ENCODE assay signal across 8 cellular contexts in the genomic region with DNA sequence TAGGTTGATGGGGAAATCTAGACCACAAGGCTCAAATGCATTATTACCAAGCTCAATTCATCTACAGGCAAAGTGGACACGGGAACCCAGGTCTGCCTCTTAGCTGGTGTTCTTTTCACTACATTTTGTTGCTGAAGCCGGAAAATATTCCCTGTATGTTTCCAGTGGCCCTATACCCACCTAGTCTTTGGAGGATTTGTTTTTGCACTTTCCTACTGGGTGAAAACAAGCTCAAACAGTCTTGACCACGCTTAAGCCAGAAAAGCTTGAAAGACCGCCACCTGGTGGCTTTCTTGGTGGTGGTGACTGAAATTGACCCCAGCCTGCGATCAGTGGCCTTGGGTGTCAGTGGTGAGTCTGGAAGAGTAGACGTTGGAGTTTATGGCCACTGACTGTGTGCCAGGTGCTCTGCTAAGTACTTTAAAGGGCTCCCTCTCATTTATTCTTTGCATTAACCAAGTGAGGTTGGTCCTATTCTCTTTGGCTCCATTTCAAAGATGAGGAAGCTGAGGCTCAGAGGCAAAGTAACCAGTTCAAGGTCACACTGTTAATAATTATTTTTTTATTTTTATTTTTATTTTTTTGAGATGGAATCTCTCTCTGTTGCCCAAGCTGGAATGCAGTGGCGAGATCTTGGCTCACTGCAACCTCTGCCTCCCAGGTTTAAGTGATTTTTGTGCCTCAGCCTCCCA. TPM values are rescaled to one million over a fixed set of nuclear protein-coding genes. Genes with fewer than 3 reads are reported as not detected.
DNase-seq lines count a peak whose midpoint lies in the region; ATAC-seq, FAIRE-seq and TF ChIP-seq lines count a peak whose summit lies in the region.

No MANE protein-coding gene starts in this region.

- POLR2A ChIA-PET in CD4-positive, alpha-beta T cell (lab: Charles Lee), result interaction anchor here (0.5 to 1.2 kb wide), 2 partner anchors 23 to 127 kb away, joined by 4 read pairs; no protein-coding TSS in a partner anchor

- H3K18ac ChIP-seq in trophoblast cell (ENCODE audit: low read length), result no peak overlapping the region

- H3K79me2 ChIP-seq in GM23248 (ENCODE audit: insufficient read depth), result no peaks in the 10 kb centered on the region
- no peaks in the 10 kb centered on the region for H3K79me2 ChIP-seq in trophoblast cell (ENCODE audit: control insufficient read depth, insufficient read depth, low read length, poor library complexity)

- no peak overlapping the region for H2BK5ac ChIP-seq in trophoblast cell (ENCODE audit: low read depth, low read length, poor library complexity)

- peak; percentile 44 for TF ChIP-seq CTCF in CD4-positive, alpha-beta T cell (IDR thresholded peaks at IDR 0.05)

- H3K4me3 Mint-ChIP-seq in CD4-positive, alpha-beta T cell, result no peak overlapping the region
- no peak overlapping the region for H3K4me3 Mint-ChIP-seq in activated T-helper 1 cell treated with anti-CD3 and anti-CD28 coated beads, Interleukin-12 subunit alpha, Interleukin-12 subunit beta, Interleukin-2, Interleukin-4 antibody, amounts not matched to agents 30 ng/mL and 10 ng/mL and 1 ng/mL, durations not matched to agents 14 hours and 24 hours and 36 hours

- H2BK12ac ChIP-seq in trophoblast cell (ENCODE audit: low read length), result no peak overlapping the region

- CTCF ChIA-PET in CD4-positive, alpha-beta T cell (lab: Charles Lee), result interaction anchor here (1.0 to 2.9 kb wide), 2 partner anchors 123 to 127 kb away, joined by 3 to 14 read pairs; no protein-coding TSS in a partner anchor

- H3K36me3 ChIP-seq in GM23248 (ENCODE audit: low read depth) (no peaks in the 10 kb centered on the region), trophoblast cell (ENCODE audit: control insufficient read depth in 1 of 2, insufficient read depth in 2 of 2, low read length in 2 of 2) (no peaks in the 10 kb centered on the region)

- H3K27ac Mint-ChIP-seq in CD4-positive, alpha-beta T cell, result no peak overlapping the region
- H3K27ac Mint-ChIP-seq in activated T-helper 1 cell treated with anti-CD3 and anti-CD28 coated beads, Interleukin-12 subunit alpha, Interleukin-12 subunit beta, Interleukin-2, Interleukin-4 antibody, amounts not matched to agents 30 ng/mL and 10 ng/mL and 1 ng/mL, durations not matched to agents 14 hours and 24 hours and 36 hours, result no peak overlapping the region

- intact Hi-C loops in CD4-positive, alpha-beta T cell (cut with DNase I, micrococcal nuclease), result loop anchor here (2.0 to 10.0 kb wide), 4 partner anchors 127 to 367 kb away; no protein-coding TSS in a partner anchor
- intact Hi-C loops in activated T-helper 1 cell treated with anti-CD3 and anti-CD28 coated beads, Interleukin-12 subunit alpha, Interleukin-12 subunit beta, Interleukin-2, Interleukin-4 antibody, amounts not matched to agents 30 ng/mL and 10 ng/mL and 1 ng/mL, durations not matched to agents 14 hours and 24 hours and 36 hours (cut with micrococcal nuclease), result loop anchor here (1.0 to 10.0 kb wide), 2 partner anchors 127 to 247 kb away; no protein-coding TSS in a partner anchor

- H2BK120ac ChIP-seq in trophoblast cell (ENCODE audit: insufficient read depth, low read length, poor library complexity), result no peak overlapping the region

- H3K27me3 ChIP-seq in CD4-positive, alpha-beta T cell (ENCODE audit: control insufficient read depth, insufficient read depth, low read length), result peaks cover 60% of the 10 kb centered on the region
- H3K27me3 ChIP-seq in GM23248 (replicated peaks; ENCODE audit: insufficient read depth) (peaks cover 52% of the 10 kb centered on the region), trophoblast cell (ENCODE audit: insufficient read depth, low read length) (peaks cover 4% of the 10 kb centered on the region)

- no peak overlapping the region for H3K4ac ChIP-seq in trophoblast cell (ENCODE audit: low read depth, low read length)

- H4K20me1 ChIP-seq in GM23248 (ENCODE audit: insufficient read depth), result no peaks in the 10 kb centered on the region

- no peaks in the 10 kb centered on the region for H3F3A ChIP-seq in GM23248 (ENCODE audit: insufficient read depth)

- H3K4me1 Mint-ChIP-seq in CD4-positive, alpha-beta T cell (ENCODE audit: low read depth), result no peaks in the 10 kb centered on the region
- H3K4me1 Mint-ChIP-seq in activated T-helper 1 cell treated with anti-CD3 and anti-CD28 coated beads, Interleukin-12 subunit alpha, Interleukin-12 subunit beta, Interleukin-2, Interleukin-4 antibody, amounts not matched to agents 30 ng/mL and 10 ng/mL and 1 ng/mL, durations not matched to agents 14 hours and 24 hours and 36 hours (ENCODE audit: low read depth), result no peaks in the 10 kb centered on the region

- no peak for FAIRE-seq in frontal cortex (lab: Jason Lieb, UNC)

- peak in 6 of 10 experiments; percentile 4 to 40 (median 16) for DNase-seq in CD4-positive, alpha-beta T cell
- DNase-seq in GM23248 (peak; percentile 73), NCI-H82 (lab: John Stamatoyannopoulos, UW) (peak; percentile 80), frontal cortex (ENCODE audit: low spot score in 2 of 2) (peak; percentile 47 to 52), trophoblast cell (peak; percentile 63 to 85)
- peak; percentile 20 for DNase-seq in activated T-helper 1 cell treated with anti-CD3 and anti-CD28 coated beads, Interleukin-12 subunit alpha, Interleukin-12 subunit beta, Interleukin-2, Interleukin-4 antibody, amounts not matched to agents 30 ng/mL and 10 ng/mL and 1 ng/mL, durations not matched to agents 14 hours and 24 hours and 36 hours (ENCODE audit: low spot score)

- no peaks in the 10 kb centered on the region for H3K9me2 ChIP-seq in GM23248 (ENCODE audit: insufficient read depth)

- H2AK5ac ChIP-seq in trophoblast cell (ENCODE audit: low read length), result no peak overlapping the region

- H3K9me3 Mint-ChIP-seq in CD4-positive, alpha-beta T cell, result no peaks in the 10 kb centered on the region
- H3K9me3 Mint-ChIP-seq in activated T-helper 1 cell treated with anti-CD3 and anti-CD28 coated beads, Interleukin-12 subunit alpha, Interleukin-12 subunit beta, Interleukin-2, Interleukin-4 antibody, amounts not matched to agents 30 ng/mL and 10 ng/mL and 1 ng/mL, durations not matched to agents 14 hours and 24 hours and 36 hours, result no peaks in the 10 kb centered on the region

- H3K23ac ChIP-seq in trophoblast cell (ENCODE audit: low read length), result no peak overlapping the region

- H4K8ac ChIP-seq in trophoblast cell (ENCODE audit: low read depth, low read length), result no peak overlapping the region

- H3K79me1 ChIP-seq in trophoblast cell (ENCODE audit: low read length), result no peaks in the 10 kb centered on the region

- in situ Hi-C loops in GM23248 (cut with MboI), result loop anchor here (10.0 to 25.0 kb wide), 2 partner anchors 127 to 254 kb away; no protein-coding TSS in a partner anchor

- no peak for ATAC-seq in CD4-positive, alpha-beta T cell (ENCODE audit: poor library complexity)
- ATAC-seq in HG03280 (IDR thresholded peaks at IDR 0.05; ENCODE audit: unreplicated experiment) (no peak), GM21786 (IDR thresholded peaks at IDR 0.05; ENCODE audit: unreplicated experiment) (no peak)

- no peak overlapping the region for H3K14ac ChIP-seq in trophoblast cell (ENCODE audit: low read length)

- H2AFZ ChIP-seq in GM23248 (no peak overlapping the region), trophoblast cell (ENCODE audit: insufficient read depth, low read length, poor library complexity) (no peak overlapping the region)

- H3K9ac ChIP-seq in GM23248, result no peak overlapping the region
- H3K9ac ChIP-seq in trophoblast cell (ENCODE audit: low read length), result no peak overlapping the region

- no peak overlapping the region for H4K12ac ChIP-seq in trophoblast cell (ENCODE audit: low read depth, low read length)

- H3K4me3 ChIP-seq in GM23248, result no peak overlapping the region
- H3K4me3 ChIP-seq in trophoblast cell (ENCODE audit: low read depth, low read length), result no peak overlapping the region

- H4K91ac ChIP-seq in trophoblast cell (ENCODE audit: low read depth, low read length), result no peak overlapping the region

- H3K36me3 Mint-ChIP-seq in CD4-positive, alpha-beta T cell (ENCODE audit: low read depth), result no peaks in the 10 kb centered on the region
- no peaks in the 10 kb centered on the region for H3K36me3 Mint-ChIP-seq in activated T-helper 1 cell treated with anti-CD3 and anti-CD28 coated beads, Interleukin-12 subunit alpha, Interleukin-12 subunit beta, Interleukin-2, Interleukin-4 antibody, amounts not matched to agents 30 ng/mL and 10 ng/mL and 1 ng/mL, durations not matched to agents 14 hours and 24 hours and 36 hours (ENCODE audit: low read depth)

- no peaks in the 10 kb centered on the region for H3K4me1 ChIP-seq in GM23248 (ENCODE audit: insufficient read depth)
- H3K4me1 ChIP-seq in trophoblast cell (ENCODE audit: control insufficient read depth in 1 of 2, insufficient read depth in 2 of 2, low read length in 2 of 2), result no peaks in the 10 kb centered on the region

- H3K27ac ChIP-seq in CD4-positive, alpha-beta T cell (ENCODE audit: low read depth, low read length), result no peak overlapping the region
- H3K27ac ChIP-seq in GM23248 (no peak overlapping the region), trophoblast cell (ENCODE audit: low read depth, low read length) (no peak overlapping the region)

- H3K9me3 ChIP-seq in CD4-positive, alpha-beta T cell (ENCODE audit: control insufficient read depth, low read length), result no peaks in the 10 kb centered on the region
- H3K9me3 ChIP-seq in GM23248 (ENCODE audit: low read depth) (no peaks in the 10 kb centered on the region), trophoblast cell (ENCODE audit: insufficient read depth, low read depth, low read length) (no peaks in the 10 kb centered on the region)

- WGBS in GM23248 (ENCODE audit: low coverage in 1 of 2, low lambda C conversion rate in 2 of 2, missing lambda C conversion rate in 2 of 2), 2 experiments, result 9% methylated on average over 7 of the region's 7 CpGs
- WGBS in trophoblast cell (ENCODE audit: extremely low coverage, insufficient coverage, insufficient read length), result no CpG with 5 or more reads among the region's 7 CpGs

- no peak overlapping the region for H3K4me2 ChIP-seq in GM23248 (ENCODE audit: unreplicated experiment)
- H3K4me2 ChIP-seq in trophoblast cell (ENCODE audit: low read length), result no peak overlapping the region

- peaks cover 79% of the 10 kb centered on the region for H3K27me3 Mint-ChIP-seq in CD4-positive, alpha-beta T cell
- peaks cover 58% of the 10 kb centered on the region for H3K27me3 Mint-ChIP-seq in activated T-helper 1 cell treated with anti-CD3 and anti-CD28 coated beads, Interleukin-12 subunit alpha, Interleukin-12 subunit beta, Interleukin-2, Interleukin-4 antibody, amounts not matched to agents 30 ng/mL and 10 ng/mL and 1 ng/mL, durations not matched to agents 14 hours and 24 hours and 36 hours (ENCODE audit: insufficient read depth)

RNA-seq across cellular contexts. Expression of a gene that starts 11.1 kb away (rescaled TPM):
- total RNA-seq in CD4-positive, alpha-beta T cell, result not detected
- 0.13 TPM in 1 of 2 replicates, not detected in the other for total RNA-seq in GM23248 (2014; rRNA removed; shearing (Covaris generic))
- polyA plus RNA-seq in GM23248 (2016; fragmentation: Nextera tagmentation; extraction: Ambion mirVana), result not detected in 2 replicates
- not detected in 2 replicates for total RNA-seq in activated T-helper 1 cell treated with anti-CD3 and anti-CD28 coated beads, Interleukin-12 subunit alpha, Interleukin-12 subunit beta, Interleukin-2, Interleukin-4 antibody, amounts not matched to agents 30 ng/mL and 10 ng/mL and 1 ng/mL, durations not matched to agents 14 hours and 24 hours and 36 hours
- 7.3 TPM for total RNA-seq in frontal cortex
- 0.52 and 0.68 TPM in 2 replicates for polyA plus RNA-seq in trophoblast cell (2013)

Comparison
In these comparisons a context has a peak if more than half of its experiments do, and no peak if none do; other contexts are left out.
1. DNase-seq: peak in every context shown above with its lines; median percentile 80 in NCI-H82; 74 in trophoblast cell; 73 in GM23248; 50 in frontal cortex; 20 in activated T-helper 1 cell treated with anti-CD3 and anti-CD28 coated beads, Interleukin-12 subunit alpha, Interleukin-12 subunit beta, Interleukin-2, Interleukin-4 antibody, amounts not matched to agents 30 ng/mL and 10 ng/mL and 1 ng/mL, durations not matched to agents 14 hours and 24 hours and 36 hours; 16 in CD4-positive, alpha-beta T cell.